ENCODE assay signal across 2 cellular contexts in genomic region chr2:208245746-208246145, GRCh38.
TF ChIP-seq lines count a peak whose summit lies in the region.

No MANE protein-coding gene starts in this region.

TF ChIP-seq in A549, 52 proteins besides CTCF, POLR2A, EP300 and RAD21:
- TF ChIP-seq, protein P1, sequence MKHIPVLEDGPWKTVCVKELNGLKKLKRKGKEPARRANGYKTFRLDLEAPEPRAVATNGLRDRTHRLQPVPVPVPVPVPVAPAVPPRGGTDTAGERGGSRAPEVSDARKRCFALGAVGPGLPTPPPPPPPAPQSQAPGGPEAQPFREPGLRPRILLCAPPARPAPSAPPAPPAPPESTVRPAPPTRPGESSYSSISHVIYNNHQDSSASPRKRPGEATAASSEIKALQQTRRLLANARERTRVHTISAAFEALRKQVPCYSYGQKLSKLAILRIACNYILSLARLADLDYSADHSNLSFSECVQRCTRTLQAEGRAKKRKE (CRISPR knock-in tag; IDR thresholded peaks at IDR 0.05; ENCODE audit: low read depth) = no peak
- no peak for TF ChIP-seq RARB (CRISPR knock-in tag; IDR thresholded peaks at IDR 0.05)
- TF ChIP-seq RFX5 (IDR thresholded peaks at IDR 0.05) = no peak
- TF ChIP-seq ZSCAN20 (CRISPR knock-in tag; IDR thresholded peaks at IDR 0.05) = no peak
- TF ChIP-seq MAFK (IDR thresholded peaks at IDR 0.05; ENCODE audit: partially characterized antibody) = peak; percentile 52
- no peak for TF ChIP-seq ZC3H11A (IDR thresholded peaks at IDR 0.05)
- no peak for TF ChIP-seq HOXB13 (CRISPR knock-in tag; IDR thresholded peaks at IDR 0.05; ENCODE audit: low read depth)

TF ChIP-seq in K562, 482 proteins besides CTCF, POLR2A, EP300 and RAD21:
- TF ChIP-seq NRF1 (conservative IDR thresholded peaks at IDR 0.05 in 1 of 2, IDR thresholded peaks at IDR 0.05 in 1 of 2) = no peak
- TF ChIP-seq WHSC1 (IDR thresholded peaks at IDR 0.05; ENCODE audit: low read length) = no peak
- TF ChIP-seq, protein P2, sequence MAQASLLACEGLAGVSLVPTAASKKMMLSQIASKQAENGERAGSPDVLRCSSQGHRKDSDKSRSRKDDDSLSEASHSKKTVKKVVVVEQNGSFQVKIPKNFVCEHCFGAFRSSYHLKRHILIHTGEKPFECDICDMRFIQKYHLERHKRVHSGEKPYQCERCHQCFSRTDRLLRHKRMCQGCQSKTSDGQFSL (CRISPR knock-in tag; IDR thresholded peaks at IDR 0.05) = no peak
- TF ChIP-seq, protein P2 (tag; IDR thresholded peaks at IDR 0.05) = no peak
- TF ChIP-seq, protein P3, sequence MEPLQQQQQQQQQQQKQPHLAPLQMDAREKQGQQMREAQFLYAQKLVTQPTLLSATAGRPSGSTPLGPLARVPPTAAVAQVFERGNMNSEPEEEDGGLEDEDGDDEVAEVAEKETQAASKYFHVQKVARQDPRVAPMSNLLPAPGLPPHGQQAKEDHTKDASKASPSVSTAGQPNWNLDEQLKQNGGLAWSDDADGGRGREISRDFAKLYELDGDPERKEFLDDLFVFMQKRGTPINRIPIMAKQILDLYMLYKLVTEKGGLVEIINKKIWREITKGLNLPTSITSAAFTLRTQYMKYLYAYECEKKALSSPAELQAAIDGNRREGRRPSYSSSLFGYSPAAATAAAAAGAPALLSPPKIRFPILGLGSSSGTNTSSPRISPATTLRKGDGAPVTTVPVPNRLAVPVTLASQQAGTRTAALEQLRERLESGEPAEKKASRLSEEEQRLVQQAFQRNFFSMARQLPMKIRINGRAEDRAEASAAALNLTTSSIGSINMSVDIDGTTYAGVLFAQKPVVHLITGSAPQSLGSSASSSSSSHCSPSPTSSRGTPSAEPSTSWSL (CRISPR knock-in tag; IDR thresholded peaks at IDR 0.05; ENCODE audit: borderline replicate concordance) = no peak
- TF ChIP-seq C11orf30 (IDR thresholded peaks at IDR 0.05; ENCODE audit: low read depth) = peak; percentile 34; the same call in 1 of the 2 replicates
- TF ChIP-seq, protein P4, sequence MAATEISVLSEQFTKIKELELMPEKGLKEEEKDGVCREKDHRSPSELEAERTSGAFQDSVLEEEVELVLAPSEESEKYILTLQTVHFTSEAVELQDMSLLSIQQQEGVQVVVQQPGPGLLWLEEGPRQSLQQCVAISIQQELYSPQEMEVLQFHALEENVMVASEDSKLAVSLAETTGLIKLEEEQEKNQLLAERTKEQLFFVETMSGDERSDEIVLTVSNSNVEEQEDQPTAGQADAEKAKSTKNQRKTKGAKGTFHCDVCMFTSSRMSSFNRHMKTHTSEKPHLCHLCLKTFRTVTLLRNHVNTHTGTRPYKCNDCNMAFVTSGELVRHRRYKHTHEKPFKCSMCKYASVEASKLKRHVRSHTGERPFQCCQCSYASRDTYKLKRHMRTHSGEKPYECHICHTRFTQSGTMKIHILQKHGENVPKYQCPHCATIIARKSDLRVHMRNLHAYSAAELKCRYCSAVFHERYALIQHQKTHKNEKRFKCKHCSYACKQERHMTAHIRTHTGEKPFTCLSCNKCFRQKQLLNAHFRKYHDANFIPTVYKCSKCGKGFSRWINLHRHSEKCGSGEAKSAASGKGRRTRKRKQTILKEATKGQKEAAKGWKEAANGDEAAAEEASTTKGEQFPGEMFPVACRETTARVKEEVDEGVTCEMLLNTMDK (IDR thresholded peaks at IDR 0.05; ENCODE audit: borderline replicate concordance, insufficient read depth, low read depth, low read length, poor library complexity, severe bottlenecking) = no peak
- TF ChIP-seq MTA1 (IDR thresholded peaks at IDR 0.05; ENCODE audit: borderline replicate concordance) = no peak
- TF ChIP-seq RB1 (IDR thresholded peaks at IDR 0.05; ENCODE audit: low read depth) = no peak
- TF ChIP-seq POLR2B (IDR thresholded peaks at IDR 0.05; ENCODE audit: low read depth, partially characterized antibody) = peak; percentile 18
- no peak for TF ChIP-seq HNRNPK (IDR thresholded peaks at IDR 0.05; ENCODE audit: low read depth, low read length, poor library complexity, severe bottlenecking)
- TF ChIP-seq, protein P5, sequence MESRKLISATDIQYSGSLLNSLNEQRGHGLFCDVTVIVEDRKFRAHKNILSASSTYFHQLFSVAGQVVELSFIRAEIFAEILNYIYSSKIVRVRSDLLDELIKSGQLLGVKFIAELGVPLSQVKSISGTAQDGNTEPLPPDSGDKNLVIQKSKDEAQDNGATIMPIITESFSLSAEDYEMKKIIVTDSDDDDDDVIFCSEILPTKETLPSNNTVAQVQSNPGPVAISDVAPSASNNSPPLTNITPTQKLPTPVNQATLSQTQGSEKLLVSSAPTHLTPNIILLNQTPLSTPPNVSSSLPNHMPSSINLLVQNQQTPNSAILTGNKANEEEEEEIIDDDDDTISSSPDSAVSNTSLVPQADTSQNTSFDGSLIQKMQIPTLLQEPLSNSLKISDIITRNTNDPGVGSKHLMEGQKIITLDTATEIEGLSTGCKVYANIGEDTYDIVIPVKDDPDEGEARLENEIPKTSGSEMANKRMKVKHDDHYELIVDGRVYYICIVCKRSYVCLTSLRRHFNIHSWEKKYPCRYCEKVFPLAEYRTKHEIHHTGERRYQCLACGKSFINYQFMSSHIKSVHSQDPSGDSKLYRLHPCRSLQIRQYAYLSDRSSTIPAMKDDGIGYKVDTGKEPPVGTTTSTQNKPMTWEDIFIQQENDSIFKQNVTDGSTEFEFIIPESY (CRISPR knock-in tag; IDR thresholded peaks at IDR 0.05) = no peak
- no peak for TF ChIP-seq PTTG1 (tag; IDR thresholded peaks at IDR 0.05; ENCODE audit: low read depth)
- TF ChIP-seq, protein P6, sequence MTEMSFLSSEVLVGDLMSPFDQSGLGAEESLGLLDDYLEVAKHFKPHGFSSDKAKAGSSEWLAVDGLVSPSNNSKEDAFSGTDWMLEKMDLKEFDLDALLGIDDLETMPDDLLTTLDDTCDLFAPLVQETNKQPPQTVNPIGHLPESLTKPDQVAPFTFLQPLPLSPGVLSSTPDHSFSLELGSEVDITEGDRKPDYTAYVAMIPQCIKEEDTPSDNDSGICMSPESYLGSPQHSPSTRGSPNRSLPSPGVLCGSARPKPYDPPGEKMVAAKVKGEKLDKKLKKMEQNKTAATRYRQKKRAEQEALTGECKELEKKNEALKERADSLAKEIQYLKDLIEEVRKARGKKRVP (CRISPR knock-in tag; IDR thresholded peaks at IDR 0.05) = no peak
- TF ChIP-seq ZNF316 (IDR thresholded peaks at IDR 0.05) = peak; percentile 56; the same call in 1 of the 2 replicates
- no peak for TF ChIP-seq POLR3G (IDR thresholded peaks at IDR 0.05; ENCODE audit: extremely low read depth, insufficient read length, insufficient replicate concordance)
- TF ChIP-seq POLR2G (IDR thresholded peaks at IDR 0.05; ENCODE audit: low read depth, low read length) = peak; percentile 28; the same call in 1 of the 2 replicates
- 0 out of 2 replicates have a peak, but pooled peaks have one; percentile 10 for TF ChIP-seq MAFG (tag; conservative IDR thresholded peaks at IDR 0.05)
- no peak for TF ChIP-seq SUPT5H (IDR thresholded peaks at IDR 0.05)
- TF ChIP-seq FOS (IDR thresholded peaks at IDR 0.05; ENCODE audit: extremely low read depth, insufficient read length) = no peak
TF ChIP-seq in K562: peak in this region for 5.
